In the genomic region with DNA sequence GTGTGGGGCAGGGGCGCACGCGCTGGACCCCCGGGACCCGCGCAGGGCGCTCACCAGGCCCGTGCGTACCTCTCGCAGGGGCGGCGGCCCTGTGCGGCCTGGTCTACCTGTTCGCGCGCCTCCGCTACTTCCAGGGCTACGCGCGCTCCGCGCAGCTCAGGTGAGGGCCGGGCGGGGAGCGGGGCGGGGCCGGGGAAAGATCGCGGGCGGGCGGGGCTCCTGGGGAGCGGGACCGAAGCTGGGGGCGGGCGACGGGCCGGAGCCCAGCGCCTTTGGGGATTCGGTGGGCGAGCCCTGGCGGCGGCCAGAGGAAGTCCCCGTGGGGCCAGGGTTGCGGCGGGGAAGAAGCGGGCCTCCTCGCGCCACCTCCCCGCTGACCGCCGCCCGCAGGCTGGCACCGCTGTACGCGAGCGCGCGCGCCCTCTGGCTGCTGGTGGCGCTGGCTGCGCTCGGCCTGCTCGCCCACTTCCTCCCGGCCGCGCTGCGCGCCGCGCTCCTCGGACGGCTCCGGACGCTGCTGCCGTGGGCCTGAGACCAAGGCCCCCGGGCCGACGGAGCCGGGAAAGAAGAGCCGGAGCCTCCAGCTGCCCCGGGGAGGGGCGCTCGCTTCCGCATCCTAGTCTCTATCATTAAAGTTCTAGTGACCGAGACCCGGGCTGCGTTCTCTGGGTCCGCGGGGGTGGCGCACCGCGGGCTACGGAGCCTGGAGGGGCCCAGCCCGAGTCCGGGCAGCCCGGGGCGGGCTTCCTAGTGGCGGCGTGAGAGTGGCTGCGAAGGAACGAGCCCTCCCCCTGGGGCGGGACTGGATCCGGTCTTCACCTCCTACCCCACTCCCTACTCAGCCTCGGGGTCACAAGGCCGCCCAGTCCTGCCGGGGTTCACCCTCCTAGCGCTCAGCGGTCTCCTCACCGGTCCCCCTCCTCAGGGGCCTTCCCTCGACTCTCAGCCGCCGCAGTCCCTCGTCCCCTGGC, we compare ENCODE assay signal across 1 cellular context.
TF ChIP-seq lines count a peak whose summit lies in the region.

No MANE protein-coding gene starts in this region.

TF ChIP-seq in HepG2, 621 proteins besides CTCF, POLR2A, EP300 and RAD21 (continued from another document and continues in another):
- 0 out of 2 replicates have a peak, but pooled peaks have one; percentile 77 for TF ChIP-seq MTERF4 (CRISPR knock-in tag; IDR thresholded peaks at IDR 0.05)
- no peak for TF ChIP-seq ZKSCAN8 (CRISPR knock-in tag; IDR thresholded peaks at IDR 0.05; ENCODE audit: borderline replicate concordance)
- 0 out of 2 replicates have a peak, but pooled peaks have one; percentile 50 for TF ChIP-seq ESRRA (CRISPR knock-in tag; IDR thresholded peaks at IDR 0.05; ENCODE audit: low read depth)
- TF ChIP-seq, protein P1, sequence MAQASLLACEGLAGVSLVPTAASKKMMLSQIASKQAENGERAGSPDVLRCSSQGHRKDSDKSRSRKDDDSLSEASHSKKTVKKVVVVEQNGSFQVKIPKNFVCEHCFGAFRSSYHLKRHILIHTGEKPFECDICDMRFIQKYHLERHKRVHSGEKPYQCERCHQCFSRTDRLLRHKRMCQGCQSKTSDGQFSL (CRISPR knock-in tag; IDR thresholded peaks at IDR 0.05) = no peak
- peak; percentile 61; the same call in 1 of the 2 replicates for TF ChIP-seq YEATS4 (CRISPR knock-in tag; IDR thresholded peaks at IDR 0.05; ENCODE audit: borderline replicate concordance)
- no peak for TF ChIP-seq GLI4 (CRISPR knock-in tag; IDR thresholded peaks at IDR 0.05; ENCODE audit: borderline replicate concordance)
- no peak for TF ChIP-seq MAFG (CRISPR knock-in tag; IDR thresholded peaks at IDR 0.05)
- no peak for TF ChIP-seq FOXK2 (IDR thresholded peaks at IDR 0.05)
- no peak for TF ChIP-seq ELK4 (CRISPR knock-in tag; IDR thresholded peaks at IDR 0.05; ENCODE audit: borderline replicate concordance)
- TF ChIP-seq PPARG (CRISPR knock-in tag; conservative IDR thresholded peaks at IDR 0.05) = 0 out of 2 replicates have a peak, but pooled peaks have one; percentile 21
- TF ChIP-seq AFF4 (CRISPR knock-in tag; IDR thresholded peaks at IDR 0.05) = no peak
- TF ChIP-seq DZIP1 (CRISPR knock-in tag; IDR thresholded peaks at IDR 0.05) = no peak; the same call in 1 of the 2 replicates
- TF ChIP-seq, protein P2, sequence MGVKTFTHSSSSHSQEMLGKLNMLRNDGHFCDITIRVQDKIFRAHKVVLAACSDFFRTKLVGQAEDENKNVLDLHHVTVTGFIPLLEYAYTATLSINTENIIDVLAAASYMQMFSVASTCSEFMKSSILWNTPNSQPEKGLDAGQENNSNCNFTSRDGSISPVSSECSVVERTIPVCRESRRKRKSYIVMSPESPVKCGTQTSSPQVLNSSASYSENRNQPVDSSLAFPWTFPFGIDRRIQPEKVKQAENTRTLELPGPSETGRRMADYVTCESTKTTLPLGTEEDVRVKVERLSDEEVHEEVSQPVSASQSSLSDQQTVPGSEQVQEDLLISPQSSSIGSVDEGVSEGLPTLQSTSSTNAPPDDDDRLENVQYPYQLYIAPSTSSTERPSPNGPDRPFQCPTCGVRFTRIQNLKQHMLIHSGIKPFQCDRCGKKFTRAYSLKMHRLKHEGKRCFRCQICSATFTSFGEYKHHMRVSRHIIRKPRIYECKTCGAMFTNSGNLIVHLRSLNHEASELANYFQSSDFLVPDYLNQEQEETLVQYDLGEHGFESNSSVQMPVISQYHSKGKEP (CRISPR knock-in tag; IDR thresholded peaks at IDR 0.05) = no peak
- TF ChIP-seq MIER2 (CRISPR knock-in tag; IDR thresholded peaks at IDR 0.05) = no peak
- TF ChIP-seq PTBP1 (IDR thresholded peaks at IDR 0.05; ENCODE audit: low read depth, low read length, poor library complexity, severe bottlenecking) = no peak
- peak; percentile 98 for TF ChIP-seq AGO1 (IDR thresholded peaks at IDR 0.05; ENCODE audit: low read depth, low read length, poor library complexity, severe bottlenecking)
- TF ChIP-seq KAT8 (CRISPR knock-in tag; IDR thresholded peaks at IDR 0.05) = no peak
- TF ChIP-seq SIX4 (CRISPR knock-in tag; IDR thresholded peaks at IDR 0.05) = no peak
- no peak for TF ChIP-seq RARA (CRISPR knock-in tag; IDR thresholded peaks at IDR 0.05)
- no peak for TF ChIP-seq NFKBIZ (CRISPR knock-in tag; IDR thresholded peaks at IDR 0.05)
- TF ChIP-seq, protein P3, sequence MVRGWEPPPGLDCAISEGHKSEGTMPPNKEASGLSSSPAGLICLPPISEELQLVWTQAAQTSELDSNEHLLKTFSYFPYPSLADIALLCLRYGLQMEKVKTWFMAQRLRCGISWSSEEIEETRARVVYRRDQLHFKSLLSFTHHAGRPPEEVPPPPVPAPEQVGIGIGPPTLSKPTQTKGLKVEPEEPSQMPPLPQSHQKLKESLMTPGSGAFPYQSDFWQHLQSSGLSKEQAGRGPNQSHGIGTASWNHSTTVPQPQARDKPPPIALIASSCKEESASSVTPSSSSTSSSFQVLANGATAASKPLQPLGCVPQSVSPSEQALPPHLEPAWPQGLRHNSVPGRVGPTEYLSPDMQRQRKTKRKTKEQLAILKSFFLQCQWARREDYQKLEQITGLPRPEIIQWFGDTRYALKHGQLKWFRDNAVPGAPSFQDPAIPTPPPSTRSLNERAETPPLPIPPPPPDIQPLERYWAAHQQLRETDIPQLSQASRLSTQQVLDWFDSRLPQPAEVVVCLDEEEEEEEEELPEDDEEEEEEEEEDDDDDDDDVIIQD (CRISPR knock-in tag; IDR thresholded peaks at IDR 0.05; ENCODE audit: low read depth) = peak; percentile 89; the same call in 1 of the 2 replicates
- TF ChIP-seq, protein P4, sequence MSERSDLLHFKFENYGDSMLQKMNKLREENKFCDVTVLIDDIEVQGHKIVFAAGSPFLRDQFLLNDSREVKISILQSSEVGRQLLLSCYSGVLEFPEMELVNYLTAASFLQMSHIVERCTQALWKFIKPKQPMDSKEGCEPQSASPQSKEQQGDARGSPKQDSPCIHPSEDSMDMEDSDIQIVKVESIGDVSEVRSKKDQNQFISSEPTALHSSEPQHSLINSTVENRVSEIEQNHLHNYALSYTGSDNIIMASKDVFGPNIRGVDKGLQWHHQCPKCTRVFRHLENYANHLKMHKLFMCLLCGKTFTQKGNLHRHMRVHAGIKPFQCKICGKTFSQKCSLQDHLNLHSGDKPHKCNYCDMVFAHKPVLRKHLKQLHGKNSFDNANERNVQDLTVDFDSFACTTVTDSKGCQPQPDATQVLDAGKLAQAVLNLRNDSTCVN (CRISPR knock-in tag; IDR thresholded peaks at IDR 0.05; ENCODE audit: borderline replicate concordance) = no peak
- TF ChIP-seq NFIC (IDR thresholded peaks at IDR 0.05; ENCODE audit: low read length) = no peak
- no peak for TF ChIP-seq XBP1 (CRISPR knock-in tag; IDR thresholded peaks at IDR 0.05)
- peak; percentile 60 for TF ChIP-seq SRSF1 (optimal IDR thresholded peaks at IDR 0.05; ENCODE audit: low read depth, low read length)
- TF ChIP-seq ZKSCAN1 (IDR thresholded peaks at IDR 0.05; ENCODE audit: low read length) = no peak
- TF ChIP-seq, protein P5, sequence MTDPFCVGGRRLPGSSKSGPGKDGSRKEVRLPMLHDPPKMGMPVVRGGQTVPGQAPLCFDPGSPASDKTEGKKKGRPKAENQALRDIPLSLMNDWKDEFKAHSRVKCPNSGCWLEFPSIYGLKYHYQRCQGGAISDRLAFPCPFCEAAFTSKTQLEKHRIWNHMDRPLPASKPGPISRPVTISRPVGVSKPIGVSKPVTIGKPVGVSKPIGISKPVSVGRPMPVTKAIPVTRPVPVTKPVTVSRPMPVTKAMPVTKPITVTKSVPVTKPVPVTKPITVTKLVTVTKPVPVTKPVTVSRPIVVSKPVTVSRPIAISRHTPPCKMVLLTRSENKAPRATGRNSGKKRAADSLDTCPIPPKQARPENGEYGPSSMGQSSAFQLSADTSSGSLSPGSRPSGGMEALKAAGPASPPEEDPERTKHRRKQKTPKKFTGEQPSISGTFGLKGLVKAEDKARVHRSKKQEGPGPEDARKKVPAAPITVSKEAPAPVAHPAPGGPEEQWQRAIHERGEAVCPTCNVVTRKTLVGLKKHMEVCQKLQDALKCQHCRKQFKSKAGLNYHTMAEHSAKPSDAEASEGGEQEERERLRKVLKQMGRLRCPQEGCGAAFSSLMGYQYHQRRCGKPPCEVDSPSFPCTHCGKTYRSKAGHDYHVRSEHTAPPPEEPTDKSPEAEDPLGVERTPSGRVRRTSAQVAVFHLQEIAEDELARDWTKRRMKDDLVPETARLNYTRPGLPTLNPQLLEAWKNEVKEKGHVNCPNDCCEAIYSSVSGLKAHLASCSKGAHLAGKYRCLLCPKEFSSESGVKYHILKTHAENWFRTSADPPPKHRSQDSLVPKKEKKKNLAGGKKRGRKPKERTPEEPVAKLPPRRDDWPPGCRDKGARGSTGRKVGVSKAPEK (CRISPR knock-in tag; IDR thresholded peaks at IDR 0.05; ENCODE audit: borderline replicate concordance) = no peak
- TF ChIP-seq FOXK1 (CRISPR knock-in tag; IDR thresholded peaks at IDR 0.05; ENCODE audit: borderline replicate concordance, low read depth) = no peak
- TF ChIP-seq ZNF777 (CRISPR knock-in tag; IDR thresholded peaks at IDR 0.05) = peak; percentile 81
- TF ChIP-seq, protein P6, sequence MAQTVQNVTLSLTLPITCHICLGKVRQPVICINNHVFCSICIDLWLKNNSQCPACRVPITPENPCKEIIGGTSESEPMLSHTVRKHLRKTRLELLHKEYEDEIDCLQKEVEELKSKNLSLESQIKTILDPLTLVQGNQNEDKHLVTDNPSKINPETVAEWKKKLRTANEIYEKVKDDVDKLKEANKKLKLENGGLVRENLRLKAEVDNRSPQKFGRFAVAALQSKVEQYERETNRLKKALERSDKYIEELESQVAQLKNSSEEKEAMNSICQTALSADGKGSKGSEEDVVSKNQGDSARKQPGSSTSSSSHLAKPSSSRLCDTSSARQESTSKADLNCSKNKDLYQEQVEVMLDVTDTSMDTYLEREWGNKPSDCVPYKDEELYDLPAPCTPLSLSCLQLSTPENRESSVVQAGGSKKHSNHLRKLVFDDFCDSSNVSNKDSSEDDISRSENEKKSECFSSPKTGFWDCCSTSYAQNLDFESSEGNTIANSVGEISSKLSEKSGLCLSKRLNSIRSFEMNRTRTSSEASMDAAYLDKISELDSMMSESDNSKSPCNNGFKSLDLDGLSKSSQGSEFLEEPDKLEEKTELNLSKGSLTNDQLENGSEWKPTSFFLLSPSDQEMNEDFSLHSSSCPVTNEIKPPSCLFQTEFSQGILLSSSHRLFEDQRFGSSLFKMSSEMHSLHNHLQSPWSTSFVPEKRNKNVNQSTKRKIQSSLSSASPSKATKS (CRISPR knock-in tag; IDR thresholded peaks at IDR 0.05) = no peak
- 0 out of 2 replicates have a peak, but pooled peaks have one; percentile 43 for TF ChIP-seq CREB3 (CRISPR knock-in tag; IDR thresholded peaks at IDR 0.05)
